In genomic region chr9:72807765-72808445, GRCh38 we compare ENCODE assay signal across 11 cellular contexts.
DNase-seq lines count a peak whose midpoint lies in the region; ATAC-seq and TF ChIP-seq lines count a peak whose summit lies in the region.
"Had no signal": no experiment of that assay in that cellular context is flagged by ENCODE, and none has a peak within 500 bp of the region (broad histone marks: within the 10 kb centered on the region; RNA-seq: fewer than 3 reads in every experiment).

No MANE protein-coding gene starts in this region.

- DNase-seq in GM12865 (ENCODE audit: low read depth) (peak; percentile 17), HuH-7 (ENCODE audit: low spot score) (peak; percentile 20), kidney tubule cell (ENCODE audit: low spot score) (peak; percentile 10), T1000 (lab: John Stamatoyannopoulos, UW) (no peak), hepatic stellate cell (ENCODE audit: low spot score) (no peak), left ventricle myocardium inferior (no peak)
- DNase-seq: activated T-cell treated with anti-CD3 and anti-CD28 coated beads, Interleukin-2, amount 50 U/mL, for 72 hours; GDM1; NCI-H2107 had no signal

- H3K36me3 ChIP-seq in left ventricle myocardium inferior: no peaks in the 10 kb centered on the region

- no peaks in the 10 kb centered on the region for H3K4me1 ChIP-seq in left ventricle myocardium inferior

- ATAC-seq in GM19351 (IDR thresholded peaks at IDR 0.05; ENCODE audit: unreplicated experiment): no peak

- peaks cover 11% of the 10 kb centered on the region for H3K9me3 ChIP-seq in left ventricle myocardium inferior (replicated peaks)

- no peak overlapping the region for H3K27ac ChIP-seq in left ventricle myocardium inferior (replicated peaks)

- TF ChIP-seq CTCF in GM12865 (IDR thresholded peaks at IDR 0.05; ENCODE audit: insufficient read depth, low read depth, low read length, missing control alignments) (peak; percentile 32), WI38 (IDR thresholded peaks at IDR 0.05; ENCODE audit: low read depth, low read length) (peak; percentile 41), left ventricle myocardium inferior (IDR thresholded peaks at IDR 0.05; ENCODE audit: borderline replicate concordance) (no peak)

- H3K4me3 ChIP-seq in GM12865 (ENCODE audit: low read depth, low read length) (no peak overlapping the region), WI38 (ENCODE audit: low read depth, low read length) (no peak overlapping the region), left ventricle myocardium inferior (no peak overlapping the region)

- H3K27me3 ChIP-seq in left ventricle myocardium inferior (ENCODE audit: low read depth): no peaks in the 10 kb centered on the region

- intact Hi-C loops in left ventricle myocardium inferior (cut with micrococcal nuclease): no loop called here

Comparison
In these comparisons a context has a peak if more than half of its experiments do, and no peak if none do; other contexts are left out.
1. DNase-seq: peak in GM12865 (single experiment), HuH-7 (single experiment) and kidney tubule cell (single experiment); none in T1000 (single experiment), hepatic stellate cell (single experiment) and left ventricle myocardium inferior (single experiment).